8 cellular contexts compared by ENCODE assay signal in genomic region chr6:46011241-46012085, GRCh38. TPM values are rescaled to one million over a fixed set of nuclear protein-coding genes. Genes with fewer than 3 reads are reported as not detected.
DNase-seq lines count a peak whose midpoint lies in the region; ATAC-seq and FAIRE-seq lines count a peak whose summit lies in the region.

No MANE protein-coding gene starts in this region.

- peak overlapping the region; percentile 84 for H3K27ac Mint-ChIP-seq in T-helper 2 cell treated with Interferon-gamma antibody and Interleukin-4, amounts not matched to agents 5 μg/mL and 100 μg/mL, for 36 hours

- FAIRE-seq in GM18507 (lab: Jason Lieb, UNC), result peak; percentile 87

- peaks cover 1% of the 10 kb centered on the region for H3K9me3 Mint-ChIP-seq in T-helper 2 cell treated with Interferon-gamma antibody and Interleukin-4, amounts not matched to agents 5 μg/mL and 100 μg/mL, for 36 hours

- peak; percentile 92 for ATAC-seq in HG02884 (IDR thresholded peaks at IDR 0.05; ENCODE audit: unreplicated experiment)

- DNase-seq in GM18507 (ENCODE audit: extremely low spot score, insufficient read length, low read depth), result peak; percentile 64
- peak; percentile 78 for DNase-seq in T-helper 2 cell treated with Interferon-gamma antibody and Interleukin-4, amounts not matched to agents 5 μg/mL and 100 μg/mL, for 36 hours (ENCODE audit: low spot score)
- DNase-seq in dermis blood vessel endothelial cell, result peak; percentile 38
- DNase-seq in stimulated activated CD4-positive, alpha-beta T cell treated with anti-CD3 and anti-CD28 coated beads, Interleukin-1b, Interleukin-23, amount 100 ng/mL, for 48 hours, result peak; percentile 68
- no peak for DNase-seq in cerebellum (ENCODE audit: low spot score)
- DNase-seq in GOT3 (lab: John Stamatoyannopoulos, UW), result no peak
- DNase-seq in NCI-H2029 treated with DMSO at 0.1 percent for 48 hours (lab: John Stamatoyannopoulos, UW), result no peak

- peak overlapping the region; percentile 68 for H3K4me3 Mint-ChIP-seq in T-helper 2 cell treated with Interferon-gamma antibody and Interleukin-4, amounts not matched to agents 5 μg/mL and 100 μg/mL, for 36 hours

- no peaks in the 10 kb centered on the region for H3K36me3 Mint-ChIP-seq in T-helper 2 cell treated with Interferon-gamma antibody and Interleukin-4, amounts not matched to agents 5 μg/mL and 100 μg/mL, for 36 hours (ENCODE audit: low read depth)

- peaks cover 51% of the 10 kb centered on the region for H3K4me1 Mint-ChIP-seq in T-helper 2 cell treated with Interferon-gamma antibody and Interleukin-4, amounts not matched to agents 5 μg/mL and 100 μg/mL, for 36 hours (ENCODE audit: low read depth)

- H3K27me3 Mint-ChIP-seq in T-helper 2 cell treated with Interferon-gamma antibody and Interleukin-4, amounts not matched to agents 5 μg/mL and 100 μg/mL, for 36 hours (ENCODE audit: low read depth), result peaks cover 18% of the 10 kb centered on the region

RNA-seq across cellular contexts. Expression of gene CLIC5, which starts 4.2 kb away (rescaled TPM):
- total RNA-seq in dermis blood vessel endothelial cell, result under 0.01 and 0.09 TPM in 2 replicates
- 2.4 TPM for total RNA-seq in cerebellum

Comparison
In these comparisons a context has a peak if more than half of its experiments do, and no peak if none do; other contexts are left out.
1. DNase-seq: peak in GM18507 (single experiment), T-helper 2 cell treated with Interferon-gamma antibody and Interleukin-4, amounts not matched to agents 5 μg/mL and 100 μg/mL, for 36 hours (single experiment), dermis blood vessel endothelial cell (single experiment) and stimulated activated CD4-positive, alpha-beta T cell treated with anti-CD3 and anti-CD28 coated beads, Interleukin-1b, Interleukin-23, amount 100 ng/mL, for 48 hours (single experiment); none in cerebellum (single experiment), GOT3 (single experiment) and NCI-H2029 treated with DMSO at 0.1 percent for 48 hours (single experiment).